32 cellular contexts compared by ENCODE assay signal in the genomic region with DNA sequence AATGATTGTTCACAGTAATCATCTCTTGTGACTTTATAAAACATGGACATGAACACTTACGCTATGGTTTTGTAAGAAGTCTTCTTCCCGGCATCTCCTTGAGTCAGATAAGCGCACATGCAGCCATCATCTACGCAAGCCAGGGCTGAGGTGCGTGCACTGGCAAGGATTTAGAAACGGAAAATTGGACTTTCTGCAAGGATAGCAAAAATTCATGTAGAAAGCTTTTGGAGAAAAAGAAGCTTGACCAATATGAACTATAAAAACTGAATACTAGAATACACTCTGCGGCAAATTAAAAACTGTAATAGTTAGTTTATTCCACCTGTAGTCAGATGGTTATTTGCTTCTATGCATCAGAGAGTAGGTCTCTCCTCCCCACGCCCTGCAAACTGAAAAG. TPM values are rescaled to one million over a fixed set of nuclear protein-coding genes. Genes with fewer than 3 reads are reported as not detected.
"Had no signal": no experiment of that assay in that cellular context is flagged by ENCODE, and none has a peak within 500 bp of the region (broad histone marks: within the 10 kb centered on the region; RNA-seq: fewer than 3 reads in every experiment).

No MANE protein-coding gene starts in this region.

- H3K4me1 Mint-ChIP-seq: stimulated activated effector memory CD8-positive, alpha-beta T cell treated with anti-CD3 and anti-CD28 coated beads, Interleukin-12 subunit alpha, Interleukin-12 subunit beta, amount 100 ng/mL, for 72 hours; stimulated activated memory B cell treated with anti-CD40 and anti-IgM and Interleukin-4, amounts not matched to agents 10 μg/mL and 1 μg/mL and 100 μg/mL, for 72 hours; stimulated activated naive B cell treated with anti-CD40 and anti-IgM and Interleukin-4, amounts not matched to agents 10 μg/mL and 1 μg/mL and 100 μg/mL, for 72 hours; stimulated activated naive CD8-positive, alpha-beta T cell treated with anti-CD3 and anti-CD28 coated beads, Interleukin-15, amount 100 ng/mL, for 72 hours had no signal

- ATAC-seq: stimulated activated effector memory CD8-positive, alpha-beta T cell treated with anti-CD3 and anti-CD28 coated beads, Interleukin-12 subunit alpha, Interleukin-12 subunit beta, amount 100 ng/mL, for 72 hours; stimulated activated memory B cell treated with anti-CD40 and anti-IgM and Interleukin-4, amounts not matched to agents 10 μg/mL and 1 μg/mL and 100 μg/mL, for 72 hours; stimulated activated naive B cell treated with anti-CD40 and anti-IgM and Interleukin-4, amounts not matched to agents 10 μg/mL and 1 μg/mL and 100 μg/mL, for 72 hours; stimulated activated naive CD8-positive, alpha-beta T cell treated with anti-CD3 and anti-CD28 coated beads, Interleukin-15, amount 100 ng/mL, for 72 hours; stimulated activated naive CD8-positive, alpha-beta T cell treated with anti-CD3 and anti-CD28 coated beads, Interleukin-15, Interleukin-2, amounts not matched to agents 100 U/mL and 50 U/mL, for 24 hours; upper lobe of right lung had no signal

- H3K9me3 Mint-ChIP-seq: stimulated activated effector memory CD8-positive, alpha-beta T cell treated with anti-CD3 and anti-CD28 coated beads, Interleukin-12 subunit alpha, Interleukin-12 subunit beta, amount 100 ng/mL, for 72 hours; stimulated activated memory B cell treated with anti-CD40 and anti-IgM and Interleukin-4, amounts not matched to agents 10 μg/mL and 1 μg/mL and 100 μg/mL, for 72 hours; stimulated activated naive B cell treated with anti-CD40 and anti-IgM and Interleukin-4, amounts not matched to agents 10 μg/mL and 1 μg/mL and 100 μg/mL, for 72 hours; stimulated activated naive CD8-positive, alpha-beta T cell treated with anti-CD3 and anti-CD28 coated beads, Interleukin-15, amount 100 ng/mL, for 72 hours; stimulated activated naive CD8-positive, alpha-beta T cell treated with anti-CD3 and anti-CD28 coated beads, Interleukin-15, Interleukin-2, amounts not matched to agents 100 ng/mL and 50 ng/mL, for 24 hours; type B pancreatic cell had no signal

- H3K27me3 ChIP-seq: stomach, testis, thyroid gland, tibial nerve, transverse colon, upper lobe of left lung, upper lobe of right lung, uterus, vagina had no signal

- H3K36me3 ChIP-seq: stomach, suprapubic skin, thoracic aorta, thyroid gland, tibial artery, tibial nerve, transverse colon, upper lobe of left lung, upper lobe of right lung, uterus, vagina had no signal

- H3K4me3 Mint-ChIP-seq: stimulated activated effector memory CD8-positive, alpha-beta T cell treated with anti-CD3 and anti-CD28 coated beads, Interleukin-12 subunit alpha, Interleukin-12 subunit beta, amount 100 ng/mL, for 72 hours; stimulated activated memory B cell treated with anti-CD40 and anti-IgM and Interleukin-4, amounts not matched to agents 10 μg/mL and 1 μg/mL and 100 μg/mL, for 72 hours; stimulated activated naive B cell treated with anti-CD40 and anti-IgM and Interleukin-4, amounts not matched to agents 10 μg/mL and 1 μg/mL and 100 μg/mL, for 72 hours; stimulated activated naive CD8-positive, alpha-beta T cell treated with anti-CD3 and anti-CD28 coated beads, Interleukin-15, amount 100 ng/mL, for 72 hours; stimulated activated naive CD8-positive, alpha-beta T cell treated with anti-CD3 and anti-CD28 coated beads, Interleukin-15, Interleukin-2, amounts not matched to agents 100 ng/mL and 50 ng/mL, for 24 hours; type B pancreatic cell had no signal

- H3K4me3 ChIP-seq: stomach, suprapubic skin, testis, thoracic aorta, thyroid gland, tibial artery, tibial nerve, transverse colon, upper lobe of left lung, upper lobe of right lung, uterus, vagina had no signal

- H3K4me1 ChIP-seq: stomach, suprapubic skin, testis, thyroid gland, tibial artery, tibial nerve, transverse colon, upper lobe of left lung, upper lobe of right lung, uterus, vagina had no signal

- H3K27ac Mint-ChIP-seq: stimulated activated effector memory CD8-positive, alpha-beta T cell treated with anti-CD3 and anti-CD28 coated beads, Interleukin-12 subunit alpha, Interleukin-12 subunit beta, amount 100 ng/mL, for 72 hours; stimulated activated memory B cell treated with anti-CD40 and anti-IgM and Interleukin-4, amounts not matched to agents 10 μg/mL and 1 μg/mL and 100 μg/mL, for 72 hours; stimulated activated naive B cell treated with anti-CD40 and anti-IgM and Interleukin-4, amounts not matched to agents 10 μg/mL and 1 μg/mL and 100 μg/mL, for 72 hours; stimulated activated naive CD8-positive, alpha-beta T cell treated with anti-CD3 and anti-CD28 coated beads, Interleukin-15, amount 100 ng/mL, for 72 hours; stimulated activated naive CD8-positive, alpha-beta T cell treated with anti-CD3 and anti-CD28 coated beads, Interleukin-15, Interleukin-2, amounts not matched to agents 100 ng/mL and 50 ng/mL, for 24 hours; type B pancreatic cell had no signal

- H3K9me3 ChIP-seq: stomach, suprapubic skin, testis, thoracic aorta, thyroid gland, tibial artery, tibial nerve, transverse colon, upper lobe of left lung, upper lobe of right lung, uterus, vagina had no signal

- DNase-seq: stimulated activated CD4-positive, alpha-beta T cell treated with anti-CD3 and anti-CD28 coated beads, Interleukin-2, amount 100 ng/mL, for 48 hours; stimulated activated CD4-positive, alpha-beta T cell treated with anti-CD3 and anti-CD28 coated beads, Interleukin-4, amount 100 ng/mL, for 1 hour; stimulated activated CD4-positive, alpha-beta T cell treated with anti-CD3 and anti-CD28 coated beads, Interleukin-4, amount 100 ng/mL, for 24 hours; stimulated activated CD4-positive, alpha-beta T cell treated with anti-CD3 and anti-CD28 coated beads, Interleukin-4, amount 100 ng/mL, for 4 hours; stimulated activated CD8-positive, alpha-beta memory T cell treated with anti-CD3 and anti-CD28 coated beads, Interleukin-4, amount 100 ng/mL, for 48 hours; stimulated activated naive B cell treated with anti-CD40 and anti-IgM and Interleukin-4, amounts not matched to agents 10 μg/mL and 1 μg/mL and 100 μg/mL, for 72 hours; stimulated activated naive CD4-positive, alpha-beta T cell; stimulated activated naive CD4-positive, alpha-beta T cell treated with Interleukin-2 at 50 U/mL for 16 hours; stimulated activated naive CD8-positive, alpha-beta T cell treated with anti-CD3 and anti-CD28 coated beads, Interleukin-15, amount 100 ng/mL, for 72 hours; stimulated activated naive CD8-positive, alpha-beta T cell treated with anti-CD3 and anti-CD28 coated beads, Interleukin-15, Interleukin-2, amounts not matched to agents 100 U/mL and 50 U/mL, for 24 hours; stomach; substantia nigra; testis; thyroid gland; tibial artery; transverse colon; trophoblast cell; upper lobe of left lung; upper lobe of right lung; uterus had no signal

- H3K36me3 Mint-ChIP-seq: stimulated activated effector memory CD8-positive, alpha-beta T cell treated with anti-CD3 and anti-CD28 coated beads, Interleukin-12 subunit alpha, Interleukin-12 subunit beta, amount 100 ng/mL, for 72 hours; stimulated activated memory B cell treated with anti-CD40 and anti-IgM and Interleukin-4, amounts not matched to agents 10 μg/mL and 1 μg/mL and 100 μg/mL, for 72 hours; stimulated activated naive B cell treated with anti-CD40 and anti-IgM and Interleukin-4, amounts not matched to agents 10 μg/mL and 1 μg/mL and 100 μg/mL, for 72 hours; type B pancreatic cell had no signal

- H3K27ac ChIP-seq: stomach, suprapubic skin, testis, thoracic aorta, thyroid gland, tibial artery, tibial nerve, transverse colon, upper lobe of left lung, upper lobe of right lung, uterus, vagina had no signal

RNA-seq across cellular contexts. Expression of a gene that starts 6.3 kb away (rescaled TPM):
- total RNA-seq: stomach, subcutaneous adipose tissue, suprapubic skin, temporal lobe, testis, thoracic aorta, thyroid gland, tibial nerve, transverse colon, upper lobe of left lung, upper lobe of right lung, ureter, urinary bladder, uterus, vagina had no signal
- polyA plus RNA-seq: stomach, urinary bladder had no signal
